1 cellular context compared by ENCODE assay signal in genomic region chr22:23752090-23752691, GRCh38.
A peak's percentile ranks its signal among the peaks of the same experiment; 100 is the strongest.
TF ChIP-seq lines count a peak whose summit lies in the region.

No MANE protein-coding gene starts in this region.

TF ChIP-seq in GM12878, 131 proteins besides CTCF, POLR2A, EP300 and RAD21 (continues in another document):
- TF ChIP-seq PAX5 (IDR thresholded peaks at IDR 0.05; ENCODE audit: borderline replicate concordance, low read depth, low read length) = peak; percentile 52; the same call in 1 of the 2 replicates
- TF ChIP-seq ELK1 (IDR thresholded peaks at IDR 0.05; ENCODE audit: low read depth, low read length) = no peak
- no peak for TF ChIP-seq PML (IDR thresholded peaks at IDR 0.05; ENCODE audit: low read length)
- TF ChIP-seq BCL3 (IDR thresholded peaks at IDR 0.05; ENCODE audit: borderline replicate concordance, insufficient read depth, low read depth, low read length, poor library complexity, severe bottlenecking) = peak; percentile 37
- TF ChIP-seq TCF12 (IDR thresholded peaks at IDR 0.05; ENCODE audit: low read depth, low read length) = peak; percentile 75
- peak; percentile 12; the same call in 1 of the 2 replicates for TF ChIP-seq MTA2 (IDR thresholded peaks at IDR 0.05; ENCODE audit: low read depth)
- TF ChIP-seq RELB (IDR thresholded peaks at IDR 0.05; ENCODE audit: low read depth) = no peak
- TF ChIP-seq IRF4 (IDR thresholded peaks at IDR 0.05; ENCODE audit: low read depth, low read length) = no peak
- TF ChIP-seq MEF2B (IDR thresholded peaks at IDR 0.05; ENCODE audit: partially characterized antibody, poor library complexity, severe bottlenecking) = peak; percentile 71
- TF ChIP-seq ZBTB4 (CRISPR knock-in tag; IDR thresholded peaks at IDR 0.05) = no peak
- TF ChIP-seq ZSCAN29 (IDR thresholded peaks at IDR 0.05) = no peak
- no peak for TF ChIP-seq POLR2AphosphoS5 (IDR thresholded peaks at IDR 0.05; ENCODE audit: low read length)
- TF ChIP-seq BCL11A (IDR thresholded peaks at IDR 0.05; ENCODE audit: low read depth, low read length) = 0 out of 2 replicates have a peak, but pooled peaks have one; percentile 42
- no peak for TF ChIP-seq BRCA1 (IDR thresholded peaks at IDR 0.05; ENCODE audit: low read depth, low read length)
- TF ChIP-seq IRF5 (IDR thresholded peaks at IDR 0.05; ENCODE audit: borderline replicate concordance) = no peak
- no peak for TF ChIP-seq RCOR1 (conservative IDR thresholded peaks at IDR 0.05; ENCODE audit: low read depth, low read length)
- TF ChIP-seq SP1 (IDR thresholded peaks at IDR 0.05; ENCODE audit: low read depth, low read length) = peak; percentile 47
- no peak for TF ChIP-seq SUZ12 (IDR thresholded peaks at IDR 0.05; ENCODE audit: unreplicated experiment)
- TF ChIP-seq NFIC (IDR thresholded peaks at IDR 0.05; ENCODE audit: low read depth, low read length) = no peak
- TF ChIP-seq HSF1 (IDR thresholded peaks at IDR 0.05; ENCODE audit: low read depth, low read length) = no peak
- peak; percentile 49 for TF ChIP-seq RUNX3 (IDR thresholded peaks at IDR 0.05; ENCODE audit: low read length)
- no peak for TF ChIP-seq CBX3 (IDR thresholded peaks at IDR 0.05; ENCODE audit: borderline replicate concordance, low read depth)
- TF ChIP-seq SPI1 (IDR thresholded peaks at IDR 0.05; ENCODE audit: borderline replicate concordance, insufficient read depth, low read depth, low read length) = peak; percentile 53
- 0 out of 2 replicates have a peak, but pooled peaks have one; percentile 35 for TF ChIP-seq HDGF (IDR thresholded peaks at IDR 0.05)
- peak; percentile 60 for TF ChIP-seq NR2F1 (conservative IDR thresholded peaks at IDR 0.05)
- TF ChIP-seq SMARCA5 (IDR thresholded peaks at IDR 0.05) = no peak
- TF ChIP-seq ZBTB40 (IDR thresholded peaks at IDR 0.05; ENCODE audit: borderline replicate concordance) = no peak
- no peak for TF ChIP-seq RBBP5 (conservative IDR thresholded peaks at IDR 0.05)
- TF ChIP-seq IKZF2 (IDR thresholded peaks at IDR 0.05) = peak; percentile 11 to 16; a peak in 2 of 4 replicates
- TF ChIP-seq GATAD2B (conservative IDR thresholded peaks at IDR 0.05; ENCODE audit: low read depth) = peak; percentile 15; the same call in 1 of the 2 replicates
- no peak for TF ChIP-seq SREBF1 (IDR thresholded peaks at IDR 0.05; ENCODE audit: low read length)
- TF ChIP-seq IKZF1 (conservative IDR thresholded peaks at IDR 0.05) = peak; percentile 12; the same call in 1 of the 2 replicates
- TF ChIP-seq CHD1 (IDR thresholded peaks at IDR 0.05; ENCODE audit: low read depth, low read length) = no peak
- TF ChIP-seq E2F4 (IDR thresholded peaks at IDR 0.05; ENCODE audit: low read depth, low read length) = no peak
- TF ChIP-seq CEBPB (IDR thresholded peaks at IDR 0.05; ENCODE audit: borderline replicate concordance in 1 of 2, low read depth in 2 of 2, low read length in 2 of 2) = no peak
- no peak for TF ChIP-seq CBX5 (IDR thresholded peaks at IDR 0.05; ENCODE audit: low read depth)
- no peak for TF ChIP-seq POLR2AphosphoS2 (IDR thresholded peaks at IDR 0.05; ENCODE audit: low read depth, low read length)
- TF ChIP-seq ZNF622 (IDR thresholded peaks at IDR 0.05) = no peak
- no peak for TF ChIP-seq ZNF384 (IDR thresholded peaks at IDR 0.05; ENCODE audit: borderline replicate concordance, low read depth, low read length)
- TF ChIP-seq ATF2 (IDR thresholded peaks at IDR 0.05; ENCODE audit: low read length) = no peak
- TF ChIP-seq BCLAF1 (IDR thresholded peaks at IDR 0.05) = no peak
- no peak for TF ChIP-seq CHD2 (IDR thresholded peaks at IDR 0.05; ENCODE audit: borderline replicate concordance, low read depth, low read length)
- no peak for TF ChIP-seq BMI1 (IDR thresholded peaks at IDR 0.05; ENCODE audit: borderline replicate concordance)
